4 cellular contexts compared by ENCODE assay signal in genomic region chr10:86952697-86953096, GRCh38. TPM values are rescaled to one million over a fixed set of nuclear protein-coding genes. Genes with fewer than 3 reads are reported as not detected.
"Had no signal": no experiment of that assay in that cellular context is flagged by ENCODE, and none has a peak within 500 bp of the region (broad histone marks: within the 10 kb centered on the region; RNA-seq: fewer than 3 reads in every experiment).

No MANE protein-coding gene starts in this region.

RNA-seq across cellular contexts. Expression of gene MMRN2, which starts 4.7 kb away (rescaled TPM):
- total RNA-seq: activated CD8-positive, alpha-beta T cell treated with anti-CD3 and anti-CD28 coated beads for 36 hours had no signal

RNA-seq across cellular contexts. Expression of gene SNCG, which starts 5.7 kb away (rescaled TPM):
- total RNA-seq: activated B cell treated with CpG ODN at 0.5 μM for 24 hours; activated CD8-positive, alpha-beta T cell treated with anti-CD3 and anti-CD28 coated beads for 36 hours; activated T-helper 17 cell treated with anti-CD3 and anti-CD28 coated beads, Interleukin-2, amount 50 U/mL, for 72 hours; T-helper 17 cell had no signal

RNA-seq across cellular contexts. Expression of gene ADIRF, which starts 15.6 kb away (rescaled TPM):
- total RNA-seq: activated CD8-positive, alpha-beta T cell treated with anti-CD3 and anti-CD28 coated beads for 36 hours; activated T-helper 17 cell treated with anti-CD3 and anti-CD28 coated beads, Interleukin-2, amount 50 U/mL, for 72 hours had no signal
